1 cellular context compared by ENCODE assay signal in the genomic region with DNA sequence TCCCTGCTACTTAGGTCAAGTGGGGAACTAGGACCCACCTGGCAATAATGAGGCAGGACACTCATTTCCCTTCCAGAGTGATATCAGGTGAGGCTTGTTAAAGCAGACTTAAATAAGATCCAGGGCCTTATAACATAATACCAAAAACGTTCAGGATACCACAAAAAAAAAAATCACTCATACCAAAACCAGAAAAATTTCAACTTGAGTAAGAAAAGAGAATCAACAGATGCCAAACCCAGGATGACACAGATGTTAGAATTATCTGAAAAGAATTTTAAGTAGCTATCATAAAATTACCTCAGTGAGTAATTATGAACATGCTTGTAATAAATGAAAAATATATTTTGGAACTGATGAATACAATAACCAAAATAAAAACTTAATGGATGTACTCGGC.
TF ChIP-seq lines count a peak whose summit lies in the region.

No MANE protein-coding gene starts in this region.

TF ChIP-seq in SK-N-SH treated with all-trans-retinoic acid at 6 μM for 48 hours, 23 proteins besides CTCF, POLR2A, EP300 and RAD21 (continued from another document):
- TF ChIP-seq TSHZ2 (CRISPR knock-in tag; IDR thresholded peaks at IDR 0.05): no peak
- no peak for TF ChIP-seq ZNF565 (CRISPR knock-in tag; conservative IDR thresholded peaks at IDR 0.05; ENCODE audit: low read depth)
- TF ChIP-seq, protein P1, sequence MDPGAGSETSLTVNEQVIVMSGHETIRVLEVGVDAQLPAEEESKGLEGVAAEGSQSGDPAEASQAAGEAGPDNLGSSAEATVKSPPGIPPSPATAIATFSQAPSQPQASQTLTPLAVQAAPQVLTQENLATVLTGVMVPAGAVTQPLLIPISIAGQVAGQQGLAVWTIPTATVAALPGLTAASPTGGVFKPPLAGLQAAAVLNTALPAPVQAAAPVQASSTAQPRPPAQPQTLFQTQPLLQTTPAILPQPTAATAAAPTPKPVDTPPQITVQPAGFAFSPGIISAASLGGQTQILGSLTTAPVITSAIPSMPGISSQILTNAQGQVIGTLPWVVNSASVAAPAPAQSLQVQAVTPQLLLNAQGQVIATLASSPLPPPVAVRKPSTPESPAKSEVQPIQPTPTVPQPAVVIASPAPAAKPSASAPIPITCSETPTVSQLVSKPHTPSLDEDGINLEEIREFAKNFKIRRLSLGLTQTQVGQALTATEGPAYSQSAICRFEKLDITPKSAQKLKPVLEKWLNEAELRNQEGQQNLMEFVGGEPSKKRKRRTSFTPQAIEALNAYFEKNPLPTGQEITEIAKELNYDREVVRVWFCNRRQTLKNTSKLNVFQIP (CRISPR knock-in tag; IDR thresholded peaks at IDR 0.05; ENCODE audit: borderline replicate concordance, low read depth): no peak
- no peak for TF ChIP-seq ZNF8 (CRISPR knock-in tag; IDR thresholded peaks at IDR 0.05)
